In the genomic region with DNA sequence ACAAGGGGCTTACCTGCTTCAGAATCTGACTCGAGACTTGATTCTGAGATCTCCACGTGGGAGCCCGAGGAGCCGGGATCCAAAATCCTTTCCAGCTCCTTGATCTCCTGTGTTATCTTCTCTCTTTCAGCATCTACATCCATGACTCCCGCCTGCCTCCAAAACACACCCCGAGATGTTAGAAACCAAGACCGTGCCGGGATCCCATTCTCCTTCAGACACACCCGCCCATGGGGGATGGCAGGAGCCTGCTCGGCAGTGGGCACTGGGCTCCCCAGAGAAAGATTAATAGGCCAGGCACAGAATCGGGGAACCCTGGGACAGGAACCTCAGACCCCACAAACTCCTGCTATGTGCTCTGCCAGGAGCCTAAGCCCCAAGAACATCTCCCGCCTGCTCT, we compare ENCODE assay signal across 12 cellular contexts. TPM values are rescaled to one million over a fixed set of nuclear protein-coding genes. Genes with fewer than 3 reads are reported as not detected.
A peak's percentile ranks its signal among the peaks of the same experiment; 100 is the strongest.
DNase-seq lines count a peak whose midpoint lies in the region; ATAC-seq and TF ChIP-seq lines count a peak whose summit lies in the region.
"Had no signal": no experiment of that assay in that cellular context is flagged by ENCODE, and none has a peak within 500 bp of the region (broad histone marks: within the 10 kb centered on the region; RNA-seq: fewer than 3 reads in every experiment).

No MANE protein-coding gene starts in this region.

- TF ChIP-seq POLR2A in spleen (IDR thresholded peaks at IDR 0.05), result no peak

- in situ Hi-C loops in HAP-1 (cut with MboI; ENCODE audit: low sequenced_read_pairs), result no loop called here

- H3K36me3 ChIP-seq in HAP-1 (replicated peaks) (peaks cover 58% of the 10 kb centered on the region), spleen (peaks cover 0 to 62% (median 46%) of the 10 kb centered on the region in 6 donors)

- no peaks in the 10 kb centered on the region for H3K9me3 Mint-ChIP-seq in activated CD8-positive, alpha-beta T cell treated with anti-CD3 and anti-CD28 coated beads for 36 hours
- H3K9me3 Mint-ChIP-seq in memory B cell, result no peaks in the 10 kb centered on the region

- DNase-seq in AG04450 (ENCODE audit: low read depth, low spot score) (no peak), HAP-1 (ENCODE audit: low spot score in 2 of 2) (no peak), memory B cell (ENCODE audit: low spot score in 2 of 2) (no peak), spleen (no peak), NCI-H510A treated with DMSO at 0.1 percent for 48 hours (lab: John Stamatoyannopoulos, UW) (no peak)
- no peak for DNase-seq in activated CD8-positive, alpha-beta T cell treated with anti-CD3 and anti-CD28 coated beads for 36 hours
- no peak for DNase-seq in stimulated activated CD8-positive, alpha-beta memory T cell treated with anti-CD3 and anti-CD28 coated beads, Interleukin-4, amount 100 ng/mL, for 48 hours
- DNase-seq: heart right ventricle, NCI-H524, SW 1271 had no signal

- WGBS in spleen, 5 donors, result 94 to 97% (median 95%) methylated on average over 12 of the region's 12 CpGs

- H3K27ac Mint-ChIP-seq in activated CD8-positive, alpha-beta T cell treated with anti-CD3 and anti-CD28 coated beads for 36 hours, result no peak overlapping the region
- no peak overlapping the region for H3K27ac Mint-ChIP-seq in memory B cell

- peak overlapping the region; percentile 87 for H3K4me3 Mint-ChIP-seq in activated CD8-positive, alpha-beta T cell treated with anti-CD3 and anti-CD28 coated beads for 36 hours
- peak overlapping the region; percentile 79 for H3K4me3 Mint-ChIP-seq in memory B cell

- H3K27ac ChIP-seq in AG04450 (ENCODE audit: low read depth, low read length) (no peak overlapping the region), spleen (no peak overlapping the region)
- H3K27ac ChIP-seq: heart right ventricle, suprapubic skin had no signal

- peaks cover 9% of the 10 kb centered on the region; the same call in 1 of the 2 replicates for H3K4me1 ChIP-seq in HAP-1
- peaks cover 16 to 43% (median 25%) of the 10 kb centered on the region in 6 donors for H3K4me1 ChIP-seq in spleen

- TF ChIP-seq CTCF in AG04450 (IDR thresholded peaks at IDR 0.05; ENCODE audit: low read depth, low read length) (no peak), spleen (IDR thresholded peaks at IDR 0.05 in 8 of 11, conservative IDR thresholded peaks at IDR 0.05 in 3 of 11) (no peak)
- TF ChIP-seq CTCF in activated CD8-positive, alpha-beta T cell treated with anti-CD3 and anti-CD28 coated beads for 36 hours (IDR thresholded peaks at IDR 0.05), result no peak

- H3K4me1 Mint-ChIP-seq in activated CD8-positive, alpha-beta T cell treated with anti-CD3 and anti-CD28 coated beads for 36 hours (ENCODE audit: low read depth), result peaks cover 28% of the 10 kb centered on the region
- H3K4me1 Mint-ChIP-seq in memory B cell, result peaks cover 11% of the 10 kb centered on the region

- H3K9me3 ChIP-seq in AG04450 (ENCODE audit: control insufficient read depth, insufficient read depth, low read length) (no peaks in the 10 kb centered on the region; the same call in 1 of the 2 replicates), HAP-1 (no peaks in the 10 kb centered on the region), spleen (no peaks in the 10 kb centered on the region)
- H3K9me3 ChIP-seq: heart right ventricle, suprapubic skin had no signal

- H3K4me3 ChIP-seq in AG04450 (ENCODE audit: low read depth, low read length) (peak overlapping the region; percentile 86), HAP-1 (peak overlapping the region; percentile 82), spleen (peak overlapping the region in 1 of 8 donors; percentile 100)

- CTCF ChIA-PET in AG04450 (lab: Charles Lee), result interaction anchor here (1.8 kb wide), 1 partner anchor 85 kb away, joined by 9 read pairs; no protein-coding TSS in a partner anchor
- CTCF ChIA-PET in activated CD8-positive, alpha-beta T cell treated with anti-CD3 and anti-CD28 coated beads for 36 hours (lab: Charles Lee), result interaction anchor here (1.2 to 1.3 kb wide), 2 partner anchors 26 to 85 kb away, joined by 3 read pairs; no protein-coding TSS in a partner anchor

- peaks cover 53% of the 10 kb centered on the region for H3K36me3 Mint-ChIP-seq in activated CD8-positive, alpha-beta T cell treated with anti-CD3 and anti-CD28 coated beads for 36 hours (ENCODE audit: low read depth)
- H3K36me3 Mint-ChIP-seq in memory B cell, result peaks cover 2% of the 10 kb centered on the region

- no peaks in the 10 kb centered on the region for H3K27me3 ChIP-seq in AG04450 (ENCODE audit: control insufficient read depth, insufficient read depth, low read length)
- H3K27me3 ChIP-seq in HAP-1 (ENCODE audit: low read depth), result no peaks in the 10 kb centered on the region
- H3K27me3 ChIP-seq in spleen (replicated peaks in 1 of 7), result no peaks in the 10 kb centered on the region
- H3K27me3 ChIP-seq: heart right ventricle, suprapubic skin had no signal

- H3K27me3 Mint-ChIP-seq in activated CD8-positive, alpha-beta T cell treated with anti-CD3 and anti-CD28 coated beads for 36 hours, result no peaks in the 10 kb centered on the region
- H3K27me3 Mint-ChIP-seq in memory B cell, result no peaks in the 10 kb centered on the region

- intact Hi-C loops in activated CD8-positive, alpha-beta T cell treated with anti-CD3 and anti-CD28 coated beads for 36 hours (cut with micrococcal nuclease), result no loop called here
- intact Hi-C loops in spleen (cut with DNase I; ENCODE audit: low total_unique reads), result no loop called here

- no peak for ATAC-seq in activated CD8-positive, alpha-beta T cell treated with anti-CD3 and anti-CD28 coated beads for 36 hours
- no peak for ATAC-seq in memory B cell (ENCODE audit: low read depth)
- no peak for ATAC-seq in HG02870 (IDR thresholded peaks at IDR 0.05; ENCODE audit: unreplicated experiment)
- ATAC-seq: heart right ventricle had no signal

- POLR2A ChIA-PET in AG04450 (lab: Yijun Ruan, JAX), result no interaction called here
- POLR2A ChIA-PET in activated CD8-positive, alpha-beta T cell treated with anti-CD3 and anti-CD28 coated beads for 36 hours (lab: Charles Lee), result interaction anchor here (0.9 to 1.9 kb wide), 6 partner anchors 9 to 37 kb away, joined by 4 to 5 read pairs (median 5); a partner anchor contains a TSS

RNA-seq across cellular contexts. Expression of a gene that starts 1.7 kb away (rescaled TPM):
- 2.2 and 2.4 TPM in 2 replicates for polyA plus RNA-seq in AG04450 (2011; rRNA removed)
- 3.4 and 5.4 TPM in 2 replicates for polyA minus RNA-seq in AG04450 (2011; rRNA and poly(A)+ RNA removed)
- 10 to 100 TPM; 15.5 to 17.1 TPM for total RNA-seq in activated CD8-positive, alpha-beta T cell treated with anti-CD3 and anti-CD28 coated beads for 36 hours
- 10 to 100 TPM in 4 of 7 donors, 1 to 10 TPM in 3; 6.4 to 14.5 (median 10.3) TPM for total RNA-seq in spleen
- 10 to 100 TPM in 1 of 3 donors, 1 to 10 TPM in 2; 4.6 to 13.6 (median 9.4) TPM for polyA plus RNA-seq in spleen

RNA-seq across cellular contexts. Expression of a gene that starts 12.1 kb away (rescaled TPM):
- polyA plus RNA-seq in AG04450 (2011; rRNA removed), result 31.5 and 33.8 TPM in 2 replicates
- 15.0 and 21.7 TPM in 2 replicates for polyA minus RNA-seq in AG04450 (2011; rRNA and poly(A)+ RNA removed)
- total RNA-seq in activated CD8-positive, alpha-beta T cell treated with anti-CD3 and anti-CD28 coated beads for 36 hours, result 10 to 100 TPM; 65.9 to 66.8 TPM
- 10 to 100 TPM; 38.5 to 67.4 (median 58.7) TPM for total RNA-seq in spleen
- 10 to 100 TPM; 45.6 to 78.5 (median 70.1) TPM for polyA plus RNA-seq in spleen

RNA-seq across cellular contexts. Expression of a gene that starts 12.2 kb away (rescaled TPM):
- polyA plus RNA-seq in AG04450 (2011; rRNA removed) (53.8 and 65.8 TPM in 2 replicates), spleen (10 to 100 TPM; 38.6 to 56.2 (median 48.1) TPM)
- 33.4 and 33.7 TPM in 2 replicates for polyA minus RNA-seq in AG04450 (2011; rRNA and poly(A)+ RNA removed)
- total RNA-seq in activated CD8-positive, alpha-beta T cell treated with anti-CD3 and anti-CD28 coated beads for 36 hours, result 100 to 1,000 TPM; 128 to 140 TPM
- 10 to 100 TPM; 36.8 to 55.1 (median 46.0) TPM for total RNA-seq in spleen

RNA-seq across cellular contexts. Expression of a gene that starts 24.8 kb away (rescaled TPM):
- polyA plus RNA-seq in AG04450 (2011; rRNA removed) (0.63 and 0.93 TPM in 2 replicates), spleen (10 to 100 TPM in 2 of 3 donors, 1 to 10 TPM in 1; 5.7 to 17.3 (median 16.1) TPM)
- polyA minus RNA-seq in AG04450 (2011; rRNA and poly(A)+ RNA removed), result 0.51 and 0.87 TPM in 2 replicates
- total RNA-seq in activated CD8-positive, alpha-beta T cell treated with anti-CD3 and anti-CD28 coated beads for 36 hours, result 1 to 10 TPM; 6.8 to 7.1 TPM
- 10 to 100 TPM; 11.6 to 25.5 (median 19.5) TPM for total RNA-seq in spleen

RNA-seq across cellular contexts. Expression of a gene that starts 34.7 kb away (rescaled TPM):
- polyA plus RNA-seq in AG04450 (2011; rRNA removed), result 3.7 and 4.7 TPM in 2 replicates
- 0.74 and 0.96 TPM in 2 replicates for polyA minus RNA-seq in AG04450 (2011; rRNA and poly(A)+ RNA removed)
- total RNA-seq in activated CD8-positive, alpha-beta T cell treated with anti-CD3 and anti-CD28 coated beads for 36 hours, result 10 to 100 TPM; 16.1 to 17.4 TPM
- 10 to 100 TPM; 15.8 to 29.8 (median 22.7) TPM for total RNA-seq in spleen
- polyA plus RNA-seq in spleen, result 10 to 100 TPM; 20.5 to 24.0 (median 22.0) TPM
